Comparison of ENCODE assay signal across 12 cellular contexts in the genomic region with DNA sequence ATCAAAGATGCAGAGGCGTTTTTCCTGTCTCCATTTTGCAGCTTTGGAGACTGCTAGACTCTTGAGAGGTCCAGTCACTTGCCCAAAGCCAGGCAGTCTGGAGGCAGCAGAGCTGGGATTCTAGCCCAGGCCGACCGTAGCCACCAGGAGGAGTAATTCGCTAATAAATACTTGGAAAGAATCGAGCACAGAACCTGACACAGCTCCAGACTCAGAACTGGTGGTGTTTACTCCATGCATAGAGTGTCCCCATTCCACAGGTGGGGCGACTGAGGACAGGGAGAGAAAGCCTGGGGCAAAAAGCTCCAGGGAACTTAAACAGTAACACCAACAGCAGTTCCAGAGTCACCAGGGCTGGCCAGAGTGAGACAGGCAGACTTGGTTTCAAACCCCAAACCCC. TPM values are rescaled to one million over a fixed set of nuclear protein-coding genes. Genes with fewer than 3 reads are reported as not detected.
DNase-seq lines count a peak whose midpoint lies in the region; ATAC-seq and TF ChIP-seq lines count a peak whose summit lies in the region.
"Had no signal": no experiment of that assay in that cellular context is flagged by ENCODE, and none has a peak within 500 bp of the region (broad histone marks: within the 10 kb centered on the region; RNA-seq: fewer than 3 reads in every experiment).

No MANE protein-coding gene starts in this region.

- peak overlapping the region; percentile 73; the same call in 1 of the 2 replicates for H3K4me2 ChIP-seq in GM23338

- H2AFZ ChIP-seq in GM23338, result no peak overlapping the region

- H3K4me1 ChIP-seq in GM23338 (ENCODE audit: insufficient read depth), result peaks cover 37% of the 10 kb centered on the region
- no peaks in the 10 kb centered on the region for H3K4me1 ChIP-seq in effector memory CD4-positive, alpha-beta T cell (ENCODE audit: control insufficient read depth, insufficient read depth, low read length, poor library complexity, severe bottlenecking)

- no peaks in the 10 kb centered on the region for H3K79me2 ChIP-seq in GM23338 (replicated peaks; ENCODE audit: insufficient read depth)

- no peaks in the 10 kb centered on the region for H3K9me3 ChIP-seq in WERI-Rb-1 (ENCODE audit: severe bottlenecking)
- no peaks in the 10 kb centered on the region for H3K9me3 ChIP-seq in effector memory CD4-positive, alpha-beta T cell (ENCODE audit: control insufficient read depth, low read length)

- H3K27me3 ChIP-seq in GM23338 (ENCODE audit: insufficient read depth) (peaks cover 91% of the 10 kb centered on the region), WERI-Rb-1 (ENCODE audit: insufficient read depth, low read depth, severe bottlenecking) (no peaks in the 10 kb centered on the region)
- peaks cover 3% of the 10 kb centered on the region for H3K27me3 ChIP-seq in effector memory CD4-positive, alpha-beta T cell (replicated peaks; ENCODE audit: control insufficient read depth, insufficient read depth, low read length, poor library complexity, severe bottlenecking)

- TF ChIP-seq CTCF in GM23338 (conservative IDR thresholded peaks at IDR 0.05; ENCODE audit: low read depth in 2 of 2) (peak; percentile 44 to 51), WERI-Rb-1 (IDR thresholded peaks at IDR 0.05; ENCODE audit: low read depth, low read length) (peak; percentile 51)

- H3K36me3 ChIP-seq in GM23338 (ENCODE audit: insufficient read depth) (no peaks in the 10 kb centered on the region), WERI-Rb-1 (no peaks in the 10 kb centered on the region)
- H3K36me3 ChIP-seq in effector memory CD4-positive, alpha-beta T cell (ENCODE audit: control insufficient read depth, insufficient read depth, low read length), result no peaks in the 10 kb centered on the region

- no peak overlapping the region for H3K27ac Mint-ChIP-seq in GM23338

- ATAC-seq in GM23338 (peak; percentile 11), HG02642 (IDR thresholded peaks at IDR 0.05; ENCODE audit: poor library complexity, unreplicated experiment) (no peak)

- no peaks in the 10 kb centered on the region for H3K36me3 Mint-ChIP-seq in GM23338 (ENCODE audit: low read depth)

- DNase-seq in A172 (ENCODE audit: low spot score) (peak; percentile 42), GM23338 (ENCODE audit: low spot score) (peak; percentile 71), WERI-Rb-1 (peak; percentile 60), hepatic stellate cell (ENCODE audit: low spot score) (peak; percentile 51), activated gamma-delta T cell treated with Interleukin-2 at 50 U/mL for 16 hours (no peak)
- DNase-seq in effector memory CD4-positive, alpha-beta T cell, result no peak
- DNase-seq in activated CD4-positive, alpha-beta T cell treated with anti-CD3 and anti-CD28 coated beads, Interleukin-2, amount 50 U/mL, for 48 hours, result no peak
- DNase-seq: activated CD4-positive, CD25-positive, alpha-beta regulatory T cell; aorta; left cardiac atrium; small intestine had no signal

- H3K27me3 Mint-ChIP-seq in GM23338 (ENCODE audit: insufficient read depth, low read depth, poor library complexity), result peaks cover 86% of the 10 kb centered on the region

- peaks cover 19% of the 10 kb centered on the region; the same call in 1 of the 2 replicates for H3F3A ChIP-seq in GM23338 (replicated peaks; ENCODE audit: low read depth)

- H4K20me1 ChIP-seq in GM23338 (replicated peaks; ENCODE audit: insufficient read depth), result no peaks in the 10 kb centered on the region; the same call in 1 of the 2 replicates

- no peak overlapping the region for H3K27ac ChIP-seq in GM23338 (ENCODE audit: low read depth)
- H3K27ac ChIP-seq in WERI-Rb-1, result peak overlapping the region; percentile 15
- H3K27ac ChIP-seq in effector memory CD4-positive, alpha-beta T cell (ENCODE audit: insufficient read depth, low read length, poor library complexity, severe bottlenecking), result no peak overlapping the region

- H3K9me3 Mint-ChIP-seq in GM23338, result 0 out of 3 replicates have a peak, but pooled peaks cover 2% of the 10 kb centered on the region

- no peak overlapping the region for H3K4me3 Mint-ChIP-seq in GM23338

- H3K9me2 ChIP-seq in GM23338 (ENCODE audit: insufficient read depth), result no peaks in the 10 kb centered on the region

- H3K4me1 Mint-ChIP-seq in GM23338, result peaks cover 44% of the 10 kb centered on the region

- H3K4me3 ChIP-seq in GM23338 (no peak overlapping the region), WERI-Rb-1 (ENCODE audit: low read depth, low read length) (no peak overlapping the region)
- no peak overlapping the region for H3K4me3 ChIP-seq in effector memory CD4-positive, alpha-beta T cell (ENCODE audit: insufficient read depth, low read depth, low read length, poor library complexity, severe bottlenecking)

TF ChIP-seq in GM23338, 12 proteins besides CTCF, POLR2A, EP300 and RAD21 (continues in another document):
- TF ChIP-seq JUNB (IDR thresholded peaks at IDR 0.05; ENCODE audit: unreplicated experiment), result no peak
- TF ChIP-seq REST (IDR thresholded peaks at IDR 0.05; ENCODE audit: unreplicated experiment), result no peak
- no peak for TF ChIP-seq STAT1 (IDR thresholded peaks at IDR 0.05; ENCODE audit: unreplicated experiment)
- no peak for TF ChIP-seq POLR2AphosphoS5 (IDR thresholded peaks at IDR 0.05; ENCODE audit: low read depth)
- no peak for TF ChIP-seq EZH2phosphoT487 (IDR thresholded peaks at IDR 0.05; ENCODE audit: unreplicated experiment)

RNA-seq across cellular contexts. Expression of gene CERCAM, which starts 10.7 kb away (rescaled TPM):
- 60.3 and 64.0 TPM in 2 replicates for total RNA-seq in A172 (2014; rRNA removed; shearing (Covaris generic))
- 5.6 and 7.9 TPM in 2 replicates for total RNA-seq in GM23338 (2014; rRNA removed; shearing (Covaris generic))
- polyA plus RNA-seq in GM23338 (2016; fragmentation: Nextera tagmentation; extraction: Ambion mirVana), result 2.7 TPM in 2 replicates

RNA-seq across cellular contexts. Expression of gene URM1, which starts 38.8 kb away (rescaled TPM):
- total RNA-seq in A172 (2014; rRNA removed; shearing (Covaris generic)), result 105 and 125 TPM in 2 replicates
- 45.3 and 47.8 TPM in 2 replicates for total RNA-seq in GM23338 (2014; rRNA removed; shearing (Covaris generic))
- 27.9 and 28.6 TPM in 2 replicates for polyA plus RNA-seq in GM23338 (2016; fragmentation: Nextera tagmentation; extraction: Ambion mirVana)

RNA-seq across cellular contexts. Expression of gene ODF2, which starts 45.8 kb away (rescaled TPM):
- 44.7 and 55.7 TPM in 2 replicates for total RNA-seq in A172 (2014; rRNA removed; shearing (Covaris generic))
- total RNA-seq in GM23338 (2014; rRNA removed; shearing (Covaris generic)), result 23.5 and 26.9 TPM in 2 replicates
- 13.2 and 17.5 TPM in 2 replicates for polyA plus RNA-seq in GM23338 (2016; fragmentation: Nextera tagmentation; extraction: Ambion mirVana)

Comparison
In these comparisons a context has a peak if more than half of its experiments do, and no peak if none do; other contexts are left out.
1. DNase-seq: peak in A172 (single experiment), GM23338 (single experiment), WERI-Rb-1 (single experiment) and hepatic stellate cell (single experiment); none in effector memory CD4-positive, alpha-beta T cell (0 of 3), activated CD4-positive, alpha-beta T cell treated with anti-CD3 and anti-CD28 coated beads, Interleukin-2, amount 50 U/mL, for 48 hours (0 of 2) and activated gamma-delta T cell treated with Interleukin-2 at 50 U/mL for 16 hours (single experiment).